ENCODE assay signal across 20 cellular contexts in the genomic region with DNA sequence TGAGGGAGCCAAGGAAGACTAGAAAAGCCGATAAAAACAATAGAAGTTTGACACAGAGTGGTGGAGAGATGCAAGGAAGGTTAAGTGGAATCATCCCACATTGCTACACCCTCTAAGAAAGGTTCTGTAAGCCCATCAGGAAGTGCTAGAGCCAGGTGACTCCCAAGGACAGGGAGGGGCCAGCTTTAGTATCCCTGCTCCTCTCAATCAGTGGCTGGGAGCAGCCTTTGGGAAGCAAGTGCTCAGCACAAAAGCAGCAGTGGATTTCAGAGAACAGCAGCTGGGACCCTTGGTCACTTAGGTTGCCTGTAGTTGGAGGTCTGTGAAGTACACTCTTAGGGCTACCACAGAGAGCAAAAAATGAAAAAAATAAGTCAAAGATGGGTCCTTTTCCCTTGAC.
"Had no signal": no experiment of that assay in that cellular context is flagged by ENCODE, and none has a peak within 500 bp of the region (broad histone marks: within the 10 kb centered on the region; RNA-seq: fewer than 3 reads in every experiment).

No MANE protein-coding gene starts in this region.

- H3K4me1 ChIP-seq: breast epithelium, esophagus squamous epithelium, uterus had no signal

- DNase-seq: activated CD4-positive, alpha-beta memory T cell treated with anti-CD3 and anti-CD28 coated beads for 36 hours; activated CD4-positive, alpha-beta T cell treated with anti-CD3 and anti-CD28 coated beads for 1 hour; activated gamma-delta T cell; activated T-cell treated with anti-CD3 and anti-CD28 coated beads, Interleukin-2, amount 50 U/mL, for 4 hours; aorta; esophagus squamous epithelium; foreskin fibroblast; head of caudate nucleus; lower lobe of right lung; midbrain; naive B cell; posterior cingulate gyrus; right cardiac atrium; T-helper 9 cell; tibial artery; uterus had no signal

- H3K27ac ChIP-seq: breast epithelium, esophagus squamous epithelium, lower lobe of right lung, neutrophil, tibial artery, uterus had no signal

- ATAC-seq: activated T-cell treated with anti-CD3 and anti-CD28 coated beads, Interleukin-2, amount 50 U/mL, for 4 hours; lower lobe of right lung; right cardiac atrium had no signal

- H3K36me3 ChIP-seq: breast epithelium, esophagus squamous epithelium, lower lobe of right lung, neutrophil, tibial artery, uterus had no signal

- H3K27ac Mint-ChIP-seq: activated CD4-positive, alpha-beta memory T cell treated with anti-CD3 and anti-CD28 coated beads for 36 hours; activated naive CD8-positive, alpha-beta T cell; naive B cell had no signal

- H3K27me3 Mint-ChIP-seq: activated CD4-positive, alpha-beta memory T cell treated with anti-CD3 and anti-CD28 coated beads for 36 hours; activated naive CD8-positive, alpha-beta T cell; naive B cell had no signal

- H3K4me3 Mint-ChIP-seq: activated CD4-positive, alpha-beta memory T cell treated with anti-CD3 and anti-CD28 coated beads for 36 hours; activated naive CD8-positive, alpha-beta T cell; activated T-cell treated with anti-CD3 and anti-CD28 coated beads, Interleukin-2, amount 50 U/mL, for 4 hours had no signal

- H3K9me3 ChIP-seq: esophagus squamous epithelium, neutrophil, uterus had no signal

- H3K4me2 ChIP-seq: smooth muscle cell had no signal

- H3K27me3 ChIP-seq: breast epithelium, esophagus squamous epithelium, neutrophil, tibial artery, uterus had no signal

- H3K4me3 ChIP-seq: breast epithelium, esophagus squamous epithelium, lower lobe of right lung, smooth muscle cell, tibial artery, uterus had no signal
